Comparison of ENCODE assay signal across 24 cellular contexts in the genomic region with DNA sequence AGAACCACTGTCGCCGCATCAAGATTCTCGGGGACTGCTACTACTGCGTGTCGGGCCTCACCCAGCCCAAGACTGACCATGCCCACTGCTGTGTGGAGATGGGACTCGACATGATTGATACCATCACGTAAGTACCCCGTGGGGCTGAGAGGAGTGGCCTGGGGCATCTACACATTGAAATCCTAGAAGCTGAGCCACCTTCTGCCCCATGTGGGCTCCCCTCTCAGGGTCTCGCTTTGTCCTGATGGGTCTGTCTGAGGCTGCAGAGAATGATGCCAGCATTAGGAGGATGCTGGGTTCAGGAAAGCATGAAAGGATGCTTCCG.
DNase-seq lines count a peak whose midpoint lies in the region; ATAC-seq and TF ChIP-seq lines count a peak whose summit lies in the region.
"Had no signal": no experiment of that assay in that cellular context is flagged by ENCODE, and none has a peak within 500 bp of the region (broad histone marks: within the 10 kb centered on the region; RNA-seq: fewer than 3 reads in every experiment).

No MANE protein-coding gene starts in this region.

- TF ChIP-seq POLR2A in heart left ventricle (IDR thresholded peaks at IDR 0.05) (no peak), gastroesophageal sphincter (IDR thresholded peaks at IDR 0.05) (no peak)

- intact Hi-C loops in cardiac septum (cut with DNase I): no loop called here
- intact Hi-C loops in heart left ventricle (cut with DNase I): no loop called here
- intact Hi-C loops in sciatic nerve (cut with DNase I): no loop called here

- no peak overlapping the region for H3K4me3 Mint-ChIP-seq in neural crest cell
- H3K4me3 Mint-ChIP-seq in activated T-helper 17 cell treated with anti-CD3 and anti-CD28 coated beads, Interleukin-2, amount 50 U/mL, for 72 hours: no peak overlapping the region
- H3K4me3 Mint-ChIP-seq: CD14-positive monocyte; CD4-positive, alpha-beta T cell; CD8-positive, alpha-beta memory T cell; HFFc6 had no signal

- DNase-seq in cardiac septum (ENCODE audit: low spot score) (peak; percentile 57), heart left ventricle (no peak), neural crest cell (ENCODE audit: low read depth, low spot score) (no peak), sciatic nerve (ENCODE audit: low spot score) (peak; percentile 30), HuH-7.5 (ENCODE audit: low spot score) (no peak), NCI-H748 (lab: John Stamatoyannopoulos, UW; ENCODE audit: unreplicated experiment) (no peak)
- DNase-seq: 8988T; ACHN; AML-193; BE2C; Calu3; CD4-positive, alpha-beta T cell; CD8-positive, alpha-beta memory T cell; DMS53; DMS79 treated with DMSO at 0.1 percent for 48 hours; GF-D8; GOT3; HFFc6 had no signal

- H3K27ac ChIP-seq in heart left ventricle: no peak overlapping the region
- H3K27ac ChIP-seq in gastroesophageal sphincter: no peak overlapping the region
- H3K27ac ChIP-seq: A549; BLaER1 treated with 17β-estradiol and CSF1 and Interleukin-3, amounts not matched to agents 10 nM and 100 nM had no signal

- H3K27ac Mint-ChIP-seq in neural crest cell (ENCODE audit: unreplicated experiment): peak overlapping the region; percentile 35
- H3K27ac Mint-ChIP-seq in activated T-helper 17 cell treated with anti-CD3 and anti-CD28 coated beads, Interleukin-2, amount 50 U/mL, for 72 hours: no peak overlapping the region
- H3K27ac Mint-ChIP-seq: CD14-positive monocyte; CD4-positive, alpha-beta T cell; CD8-positive, alpha-beta memory T cell; HFFc6 had no signal

- H3K4me1 ChIP-seq in heart left ventricle (peaks cover 0 to 26% (median 9%) of the 10 kb centered on the region in 12 donors), gastroesophageal sphincter (no peaks in the 10 kb centered on the region)
- H3K4me1 ChIP-seq: A549, BE2C, HAP-1 had no signal

- H3K36me3 ChIP-seq in heart left ventricle (peaks cover 0 to 5% (median 0%) of the 10 kb centered on the region in 9 donors), gastroesophageal sphincter (peaks cover 0 to 14% of the 10 kb centered on the region in 2 donors)
- H3K36me3 ChIP-seq: BE2C; BLaER1 treated with 17β-estradiol and CSF1 and Interleukin-3, amounts not matched to agents 10 nM and 100 nM; HAP-1 had no signal

- H3K36me3 Mint-ChIP-seq in neural crest cell (ENCODE audit: low read depth): peaks cover 7% of the 10 kb centered on the region
- no peaks in the 10 kb centered on the region for H3K36me3 Mint-ChIP-seq in activated T-helper 17 cell treated with anti-CD3 and anti-CD28 coated beads, Interleukin-2, amount 50 U/mL, for 72 hours (ENCODE audit: low read depth)
- H3K36me3 Mint-ChIP-seq: CD14-positive monocyte; CD8-positive, alpha-beta memory T cell had no signal

- H3K27me3 ChIP-seq in heart left ventricle (no peaks in the 10 kb centered on the region), gastroesophageal sphincter (no peaks in the 10 kb centered on the region)
- H3K27me3 ChIP-seq: BE2C; BLaER1 treated with 17β-estradiol and CSF1 and Interleukin-3, amounts not matched to agents 10 nM and 100 nM had no signal

- no peak for TF ChIP-seq EP300 in gastroesophageal sphincter (IDR thresholded peaks at IDR 0.05)

- H3K27me3 Mint-ChIP-seq in neural crest cell (ENCODE audit: low read depth): no peaks in the 10 kb centered on the region
- H3K27me3 Mint-ChIP-seq in activated T-helper 17 cell treated with anti-CD3 and anti-CD28 coated beads, Interleukin-2, amount 50 U/mL, for 72 hours: no peaks in the 10 kb centered on the region
- H3K27me3 Mint-ChIP-seq: CD4-positive, alpha-beta T cell had no signal

- no peak for TF ChIP-seq CTCF in heart left ventricle (IDR thresholded peaks at IDR 0.05)
- TF ChIP-seq CTCF in gastroesophageal sphincter (IDR thresholded peaks at IDR 0.05): no peak
- TF ChIP-seq CTCF in neural crest cell (conservative IDR thresholded peaks at IDR 0.05): no peak

- H3K4me3 ChIP-seq in heart left ventricle: no peak overlapping the region
- H3K4me3 ChIP-seq in gastroesophageal sphincter: no peak overlapping the region
- H3K4me3 ChIP-seq: A549; BLaER1 treated with 17β-estradiol and CSF1 and Interleukin-3, amounts not matched to agents 10 nM and 100 nM; HAP-1 had no signal

- no peaks in the 10 kb centered on the region for H3K9me3 Mint-ChIP-seq in neural crest cell
- H3K9me3 Mint-ChIP-seq in activated T-helper 17 cell treated with anti-CD3 and anti-CD28 coated beads, Interleukin-2, amount 50 U/mL, for 72 hours: peaks cover 4% of the 10 kb centered on the region
- H3K9me3 Mint-ChIP-seq: CD4-positive, alpha-beta T cell; CD8-positive, alpha-beta memory T cell; HFFc6 had no signal

- 93 to 97% (median 96%) methylated on average over 10 of the region's 10 CpGs for WGBS in heart left ventricle, 4 donors
- WGBS in gastroesophageal sphincter (ENCODE audit: low coverage in 1 of 2), 2 donors: 66% methylated on average over 2 of the region's 10 CpGs; no CpG with 5 or more reads in 1 of the 2 donors

- no peaks in the 10 kb centered on the region for H3K9me3 ChIP-seq in heart left ventricle
- no peaks in the 10 kb centered on the region for H3K9me3 ChIP-seq in gastroesophageal sphincter
- H3K9me3 ChIP-seq: A549; BE2C; BLaER1 treated with 17β-estradiol and CSF1 and Interleukin-3, amounts not matched to agents 10 nM and 100 nM; HAP-1 had no signal

- H3K4me1 Mint-ChIP-seq in neural crest cell: no peaks in the 10 kb centered on the region
- H3K4me1 Mint-ChIP-seq in activated T-helper 17 cell treated with anti-CD3 and anti-CD28 coated beads, Interleukin-2, amount 50 U/mL, for 72 hours: peaks cover 4% of the 10 kb centered on the region
- H3K4me1 Mint-ChIP-seq: CD14-positive monocyte; CD8-positive, alpha-beta memory T cell had no signal

- no peak for ATAC-seq in heart left ventricle
- peak; percentile 14 for ATAC-seq in gastroesophageal sphincter
- ATAC-seq in sciatic nerve: no peak
- ATAC-seq in activated T-helper 17 cell treated with anti-CD3 and anti-CD28 coated beads, Interleukin-2, amount 50 U/mL, for 72 hours (replicated peaks): no peak
- ATAC-seq: A549 had no signal

Comparison
In these comparisons a context has a peak if more than half of its experiments do, and no peak if none do; other contexts are left out.
1. DNase-seq: peak in cardiac septum (single experiment) and sciatic nerve (single experiment); none in heart left ventricle (0 of 5), neural crest cell (single experiment), HuH-7.5 (single experiment) and NCI-H748 (single experiment).